1 cellular context compared by ENCODE assay signal in the genomic region with DNA sequence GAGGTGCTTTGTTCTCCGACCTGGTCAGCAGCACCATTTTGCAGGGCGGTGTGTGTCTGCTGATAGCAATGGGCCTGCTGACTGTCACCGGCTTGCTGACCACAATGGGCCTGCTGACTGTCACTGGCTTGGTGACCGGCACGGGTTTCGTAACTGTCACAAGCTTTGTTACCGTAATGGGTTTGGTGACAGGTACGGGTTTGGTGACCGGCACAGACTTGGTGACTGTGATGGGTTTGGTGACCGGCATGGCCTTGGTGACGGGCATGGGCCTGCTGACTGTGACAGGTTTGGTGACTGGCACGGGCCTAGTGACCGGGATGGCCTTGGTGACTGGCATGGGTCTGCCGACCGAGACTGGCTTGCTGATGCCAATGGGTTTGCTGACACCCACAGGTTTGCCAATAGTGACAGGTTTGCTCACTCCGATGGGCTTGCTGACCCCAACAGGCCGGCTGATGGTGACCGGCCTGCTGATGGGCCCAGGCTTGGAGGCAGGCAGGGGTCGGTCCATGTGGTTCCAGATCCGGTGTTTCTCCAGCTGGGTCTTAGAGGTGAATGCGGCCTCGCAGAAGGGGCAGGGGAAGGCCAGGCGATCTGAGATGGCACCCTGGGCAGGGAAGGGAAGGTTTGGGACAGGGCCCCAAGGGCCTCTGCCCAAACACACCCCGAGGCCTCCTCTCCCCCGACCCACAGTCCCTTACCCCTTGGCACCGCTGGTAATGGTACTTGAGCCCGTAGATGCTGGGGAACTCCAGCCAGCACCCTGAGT.
TF ChIP-seq lines count a peak whose summit lies in the region.

No MANE protein-coding gene starts in this region.

TF ChIP-seq in K562, 482 proteins besides CTCF, POLR2A, EP300 and RAD21:
- TF ChIP-seq POLR3A (IDR thresholded peaks at IDR 0.05; ENCODE audit: borderline replicate concordance, extremely low read depth, insufficient read depth, insufficient read length) (no peak), RBM15 (IDR thresholded peaks at IDR 0.05; ENCODE audit: insufficient read depth, low read length) (no peak), POLR2G (IDR thresholded peaks at IDR 0.05; ENCODE audit: low read depth, low read length) (0 out of 2 replicates have a peak, but pooled peaks have one; percentile 27), TAF7 (tag; IDR thresholded peaks at IDR 0.05) (no peak), ZNF232 (CRISPR knock-in tag; IDR thresholded peaks at IDR 0.05) (no peak), ILK (tag; IDR thresholded peaks at IDR 0.05; ENCODE audit: borderline replicate concordance, low read depth) (no peak)
- TF ChIP-seq, protein P1, sequence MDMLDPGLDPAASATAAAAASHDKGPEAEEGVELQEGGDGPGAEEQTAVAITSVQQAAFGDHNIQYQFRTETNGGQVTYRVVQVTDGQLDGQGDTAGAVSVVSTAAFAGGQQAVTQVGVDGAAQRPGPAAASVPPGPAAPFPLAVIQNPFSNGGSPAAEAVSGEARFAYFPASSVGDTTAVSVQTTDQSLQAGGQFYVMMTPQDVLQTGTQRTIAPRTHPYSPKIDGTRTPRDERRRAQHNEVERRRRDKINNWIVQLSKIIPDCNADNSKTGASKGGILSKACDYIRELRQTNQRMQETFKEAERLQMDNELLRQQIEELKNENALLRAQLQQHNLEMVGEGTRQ (CRISPR knock-in tag; IDR thresholded peaks at IDR 0.05), result no peak
- TF ChIP-seq, protein P2, sequence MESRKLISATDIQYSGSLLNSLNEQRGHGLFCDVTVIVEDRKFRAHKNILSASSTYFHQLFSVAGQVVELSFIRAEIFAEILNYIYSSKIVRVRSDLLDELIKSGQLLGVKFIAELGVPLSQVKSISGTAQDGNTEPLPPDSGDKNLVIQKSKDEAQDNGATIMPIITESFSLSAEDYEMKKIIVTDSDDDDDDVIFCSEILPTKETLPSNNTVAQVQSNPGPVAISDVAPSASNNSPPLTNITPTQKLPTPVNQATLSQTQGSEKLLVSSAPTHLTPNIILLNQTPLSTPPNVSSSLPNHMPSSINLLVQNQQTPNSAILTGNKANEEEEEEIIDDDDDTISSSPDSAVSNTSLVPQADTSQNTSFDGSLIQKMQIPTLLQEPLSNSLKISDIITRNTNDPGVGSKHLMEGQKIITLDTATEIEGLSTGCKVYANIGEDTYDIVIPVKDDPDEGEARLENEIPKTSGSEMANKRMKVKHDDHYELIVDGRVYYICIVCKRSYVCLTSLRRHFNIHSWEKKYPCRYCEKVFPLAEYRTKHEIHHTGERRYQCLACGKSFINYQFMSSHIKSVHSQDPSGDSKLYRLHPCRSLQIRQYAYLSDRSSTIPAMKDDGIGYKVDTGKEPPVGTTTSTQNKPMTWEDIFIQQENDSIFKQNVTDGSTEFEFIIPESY (CRISPR knock-in tag; IDR thresholded peaks at IDR 0.05), result no peak
TF ChIP-seq in K562: peak in this region for 1.
